ENCODE assay signal across 10 cellular contexts in the genomic region with DNA sequence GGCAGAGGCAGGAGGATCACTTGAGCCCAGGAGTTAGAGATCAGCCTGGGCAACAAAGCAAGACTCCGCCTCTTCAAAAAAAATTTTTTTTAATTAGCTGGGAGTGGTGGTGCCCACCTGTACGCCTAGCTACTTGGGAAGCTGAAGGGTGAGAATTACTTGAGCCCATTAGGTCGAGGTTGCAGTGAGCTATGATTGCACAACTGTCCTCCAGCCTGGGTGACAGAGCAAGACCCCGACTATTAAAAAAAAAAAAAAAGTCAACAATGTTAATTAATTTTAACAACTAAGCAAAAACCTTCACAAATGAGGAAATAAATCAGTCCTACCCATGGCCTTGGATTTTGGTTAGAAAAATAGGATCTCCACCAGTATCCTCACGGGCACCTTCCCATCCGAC. TPM values are rescaled to one million over a fixed set of nuclear protein-coding genes. Genes with fewer than 3 reads are reported as not detected.
DNase-seq lines count a peak whose midpoint lies in the region; ATAC-seq and TF ChIP-seq lines count a peak whose summit lies in the region.
"Had no signal": no experiment of that assay in that cellular context is flagged by ENCODE, and none has a peak within 500 bp of the region (broad histone marks: within the 10 kb centered on the region; RNA-seq: fewer than 3 reads in every experiment).

No MANE protein-coding gene starts in this region.

- H3K79me2 ChIP-seq in OCI-LY1 (ENCODE audit: insufficient read depth, low read length) (no peaks in the 10 kb centered on the region), hepatocyte (no peaks in the 10 kb centered on the region)
- H3K79me2 ChIP-seq: parathyroid adenoma had no signal

- no peaks in the 10 kb centered on the region; the same call in 1 of the 2 replicates for H3K36me3 ChIP-seq in OCI-LY1 (ENCODE audit: insufficient read depth, low read length)
- H3K36me3 ChIP-seq in hepatocyte (replicated peaks; ENCODE audit: insufficient read depth, low read depth), result no peaks in the 10 kb centered on the region
- H3K36me3 ChIP-seq in skeletal muscle satellite cell (ENCODE audit: insufficient read depth, low read length), result no peaks in the 10 kb centered on the region
- H3K36me3 ChIP-seq in aorta (ENCODE audit: control insufficient read depth in 1 of 2, insufficient read depth in 2 of 2, low read length in 1 of 2), result no peaks in the 10 kb centered on the region

- H3K9me3 ChIP-seq in OCI-LY1 (ENCODE audit: low read length), result no peaks in the 10 kb centered on the region
- no peaks in the 10 kb centered on the region for H3K9me3 ChIP-seq in hepatocyte (ENCODE audit: low read depth)
- no peaks in the 10 kb centered on the region for H3K9me3 ChIP-seq in skeletal muscle satellite cell (replicated peaks; ENCODE audit: low read length)
- no peaks in the 10 kb centered on the region for H3K9me3 ChIP-seq in aorta (ENCODE audit: control insufficient read depth, low read length)

- H3K4me1 ChIP-seq in OCI-LY1 (ENCODE audit: insufficient read depth, low read length, severe bottlenecking) (peaks cover 36% of the 10 kb centered on the region), hepatocyte (ENCODE audit: insufficient read depth) (no peaks in the 10 kb centered on the region), skeletal muscle satellite cell (ENCODE audit: control insufficient read depth, insufficient read depth, low read length) (peaks cover 10% of the 10 kb centered on the region), aorta (ENCODE audit: control insufficient read depth in 1 of 2, insufficient read depth in 2 of 2, low read length in 2 of 2) (no peaks in the 10 kb centered on the region)

- H3K4me1 Mint-ChIP-seq in activated T-cell treated with anti-CD3 and anti-CD28 coated beads, Interleukin-2, amount 50 U/mL, for 4 hours (ENCODE audit: low read depth), result peaks cover 33% of the 10 kb centered on the region

- WGBS in hepatocyte (ENCODE audit: low lambda C conversion rate, missing lambda C conversion rate), result 58% methylated on average over 6 of the region's 6 CpGs
- 87 to 89% methylated on average over 6 of the region's 6 CpGs for WGBS in aorta, 2 donors

- H3K27me3 ChIP-seq in OCI-LY1 (ENCODE audit: insufficient read depth, low read length) (no peaks in the 10 kb centered on the region), hepatocyte (no peaks in the 10 kb centered on the region), skeletal muscle satellite cell (ENCODE audit: control insufficient read depth, insufficient read depth, low read length) (no peaks in the 10 kb centered on the region), aorta (ENCODE audit: control insufficient read depth in 1 of 2, insufficient read depth in 2 of 2, low read length in 1 of 2) (no peaks in the 10 kb centered on the region)

- TF ChIP-seq CTCF in OCI-LY1 (IDR thresholded peaks at IDR 0.05; ENCODE audit: low read length), result no peak
- no peak for TF ChIP-seq CTCF in hepatocyte (IDR thresholded peaks at IDR 0.05; ENCODE audit: poor library complexity)

- H3K27me3 Mint-ChIP-seq in activated T-cell treated with anti-CD3 and anti-CD28 coated beads, Interleukin-2, amount 50 U/mL, for 4 hours (ENCODE audit: low read depth), result no peaks in the 10 kb centered on the region

- H3K4me2 ChIP-seq in OCI-LY1 (ENCODE audit: low read length) (peak overlapping the region; percentile 68), hepatocyte (peak overlapping the region; percentile 80), skeletal muscle satellite cell (ENCODE audit: low read length) (peak overlapping the region; percentile 74)

- intact Hi-C loops in aorta (cut with DNase I), result no loop called here

- H3K9me3 Mint-ChIP-seq in activated T-cell treated with anti-CD3 and anti-CD28 coated beads, Interleukin-2, amount 50 U/mL, for 4 hours, result no peaks in the 10 kb centered on the region
- H3K9me3 Mint-ChIP-seq: T-helper 1 cell treated with Interleukin-12 subunit alpha and Interleukin-12 subunit beta and Interleukin-4 antibody, amounts not matched to agents 30 μg/mL and 1 μg/mL, for 36 hours had no signal

- H3K9ac ChIP-seq in OCI-LY1 (ENCODE audit: low read length), result peak overlapping the region; percentile 21; the same call in 1 of the 2 replicates
- H3K9ac ChIP-seq in skeletal muscle satellite cell (ENCODE audit: low read depth, low read length), result no peak overlapping the region
- H3K9ac ChIP-seq: parathyroid adenoma had no signal

- no peak for DNase-seq in activated T-cell treated with anti-CD3 and anti-CD28 coated beads, Interleukin-2, amount 50 U/mL, for 4 hours
- DNase-seq in activated T-cell treated with anti-CD3 and anti-CD28 coated beads, Interleukin-2, amount 50 U/mL, for 48 hours, result no peak
- DNase-seq in hepatocyte (ENCODE audit: low spot score) (no peak), DMS153 (lab: John Stamatoyannopoulos, UW) (no peak), NCI-H2081 (lab: John Stamatoyannopoulos, UW) (no peak), aorta (no peak)

- no peaks in the 10 kb centered on the region for H3F3A ChIP-seq in OCI-LY1 (ENCODE audit: insufficient read depth, low read length)

- peak overlapping the region; percentile 50 for H3K4me3 Mint-ChIP-seq in activated T-cell treated with anti-CD3 and anti-CD28 coated beads, Interleukin-2, amount 50 U/mL, for 4 hours

- no peak overlapping the region for H2AFZ ChIP-seq in OCI-LY1 (ENCODE audit: low read length)
- no peak overlapping the region for H2AFZ ChIP-seq in hepatocyte
- H2AFZ ChIP-seq: parathyroid adenoma had no signal

- ATAC-seq in activated T-cell treated with anti-CD3 and anti-CD28 coated beads, Interleukin-2, amount 50 U/mL, for 4 hours, result no peak
- ATAC-seq in aorta (ENCODE audit: low FRiP score), result no peak

- no peaks in the 10 kb centered on the region for H3K9me2 ChIP-seq in OCI-LY1 (ENCODE audit: low read depth, low read length)
- no peaks in the 10 kb centered on the region for H3K9me2 ChIP-seq in hepatocyte (replicated peaks; ENCODE audit: insufficient read depth)

- H4K20me1 ChIP-seq in OCI-LY1 (ENCODE audit: insufficient read depth, low read length) (no peaks in the 10 kb centered on the region), hepatocyte (ENCODE audit: insufficient read depth, poor library complexity, severe bottlenecking) (no peaks in the 10 kb centered on the region)

- peak overlapping the region; percentile 52 for H3K4me3 ChIP-seq in OCI-LY1 (ENCODE audit: low read depth, low read length, poor library complexity, severe bottlenecking)
- H3K4me3 ChIP-seq in hepatocyte, result no peak overlapping the region
- no peak overlapping the region for H3K4me3 ChIP-seq in skeletal muscle satellite cell (ENCODE audit: low read length)
- no peak overlapping the region for H3K4me3 ChIP-seq in aorta (ENCODE audit: low read length in 2 of 2)

- no peak overlapping the region for H3K27ac ChIP-seq in OCI-LY1 (ENCODE audit: low read depth, low read length, poor library complexity, severe bottlenecking)
- H3K27ac ChIP-seq in hepatocyte, result no peak overlapping the region
- no peak overlapping the region for H3K27ac ChIP-seq in aorta (ENCODE audit: low read depth in 1 of 2, low read length in 2 of 2)
- H3K27ac ChIP-seq: parathyroid adenoma had no signal

- H3K36me3 Mint-ChIP-seq in activated T-cell treated with anti-CD3 and anti-CD28 coated beads, Interleukin-2, amount 50 U/mL, for 4 hours (ENCODE audit: insufficient read depth), result peaks cover 4% of the 10 kb centered on the region

RNA-seq across cellular contexts. Expression of gene DHX58, which starts 5.4 kb away (rescaled TPM):
- 1 to 10 TPM; 2.0 to 8.4 (median 6.9) TPM for total RNA-seq in activated T-cell treated with anti-CD3 and anti-CD28 coated beads, Interleukin-2, amount 50 U/mL, for 4 hours
- total RNA-seq in hepatocyte (1.6 and 3.6 TPM in 2 replicates), aorta (10 to 100 TPM; 11.6 to 24.5 TPM)
- polyA plus RNA-seq in hepatocyte (1.4 and 2.2 TPM in 2 replicates), aorta (10 to 100 TPM in 1 of 2 donors, 1 to 10 TPM in 1; 3.6 to 45.5 TPM)
- total RNA-seq in skeletal muscle satellite cell (2012; rRNA removed), result 4.6 and 6.1 TPM in 2 replicates

RNA-seq across cellular contexts. Expression of gene ZNF385C, which starts 8.9 kb away (rescaled TPM):
- under 1 TPM in 2 of 3 donors, not detected in 1; 0.29 to 0.43 TPM for total RNA-seq in activated T-cell treated with anti-CD3 and anti-CD28 coated beads, Interleukin-2, amount 50 U/mL, for 4 hours
- 0.04 and 0.63 TPM in 2 replicates for total RNA-seq in hepatocyte
- polyA plus RNA-seq in hepatocyte, result 0.45 and 1.4 TPM in 2 replicates
- not detected in 2 replicates for total RNA-seq in skeletal muscle satellite cell (2012; rRNA removed)
- not detected for total RNA-seq in aorta
- under 1 TPM in 1 of 2 donors, not detected in 1; 0.49 TPM for polyA plus RNA-seq in aorta

RNA-seq across cellular contexts. Expression of gene KAT2A, which starts 14.0 kb away (rescaled TPM):
- total RNA-seq in activated T-cell treated with anti-CD3 and anti-CD28 coated beads, Interleukin-2, amount 50 U/mL, for 4 hours, result 10 to 100 TPM; 70.1 to 92.5 (median 82.4) TPM
- 21.7 and 29.2 TPM in 2 replicates for total RNA-seq in hepatocyte
- polyA plus RNA-seq in hepatocyte, result 46.7 and 60.2 TPM in 2 replicates
- 14.4 and 15.0 TPM in 2 replicates for total RNA-seq in skeletal muscle satellite cell (2012; rRNA removed)
- total RNA-seq in aorta, result 10 to 100 TPM; 24.8 to 49.3 TPM
- 100 to 1,000 TPM in 1 of 2 donors, 1 to 10 TPM in 1; 8.9 to 109 TPM for polyA plus RNA-seq in aorta

RNA-seq across cellular contexts. Expression of gene HSPB9, which starts 15.5 kb away (rescaled TPM):
- total RNA-seq in activated T-cell treated with anti-CD3 and anti-CD28 coated beads, Interleukin-2, amount 50 U/mL, for 4 hours, result under 1 TPM in 1 of 3 donors, not detected in 2; 0.10 TPM
- total RNA-seq in hepatocyte (not detected in 2 replicates), aorta (not detected)
- polyA plus RNA-seq in hepatocyte (0.34 and 0.46 TPM in 2 replicates), aorta (under 1 TPM; 0.15 to 0.63 TPM)
- not detected in 2 replicates for total RNA-seq in skeletal muscle satellite cell (2012; rRNA removed)

RNA-seq across cellular contexts. Expression of gene RAB5C, which starts 47.7 kb away (rescaled TPM):
- 10 to 100 TPM; 76.5 to 81.0 (median 79.1) TPM for total RNA-seq in activated T-cell treated with anti-CD3 and anti-CD28 coated beads, Interleukin-2, amount 50 U/mL, for 4 hours
- 123 and 158 TPM in 2 replicates for total RNA-seq in hepatocyte
- 172 and 184 TPM in 2 replicates for polyA plus RNA-seq in hepatocyte
- total RNA-seq in skeletal muscle satellite cell (2012; rRNA removed), result 106 and 113 TPM in 2 replicates
- 100 to 1,000 TPM; 109 to 130 TPM for total RNA-seq in aorta
- 100 to 1,000 TPM; 122 to 156 TPM for polyA plus RNA-seq in aorta
